Comparison of ENCODE assay signal across 1 cellular context in the genomic region with DNA sequence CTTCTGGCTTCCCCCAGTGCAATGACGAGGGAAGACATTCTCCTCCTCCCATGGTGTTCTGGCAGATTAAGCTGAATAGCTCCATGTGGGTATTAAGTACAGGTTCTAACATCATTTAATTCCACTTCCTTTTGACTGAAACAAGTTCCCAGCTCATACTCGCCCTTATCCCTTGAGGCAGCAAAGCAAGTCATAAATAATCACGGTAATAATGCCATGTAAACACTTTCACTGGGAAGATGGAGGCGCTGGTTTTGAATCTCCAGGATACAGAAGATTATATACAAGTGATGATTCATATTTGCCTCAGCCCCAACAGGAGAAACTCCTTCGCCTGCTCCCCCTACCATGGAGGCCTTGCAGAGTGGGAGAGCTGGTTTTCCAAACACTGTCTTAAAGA.
TF ChIP-seq lines count a peak whose summit lies in the region.

No MANE protein-coding gene starts in this region.

TF ChIP-seq in IMR-90, 13 proteins besides CTCF, POLR2A, EP300 and RAD21:
- no peak for TF ChIP-seq MXI1 (IDR thresholded peaks at IDR 0.05; ENCODE audit: borderline replicate concordance, low read depth, low read length)
- TF ChIP-seq, protein P1, sequence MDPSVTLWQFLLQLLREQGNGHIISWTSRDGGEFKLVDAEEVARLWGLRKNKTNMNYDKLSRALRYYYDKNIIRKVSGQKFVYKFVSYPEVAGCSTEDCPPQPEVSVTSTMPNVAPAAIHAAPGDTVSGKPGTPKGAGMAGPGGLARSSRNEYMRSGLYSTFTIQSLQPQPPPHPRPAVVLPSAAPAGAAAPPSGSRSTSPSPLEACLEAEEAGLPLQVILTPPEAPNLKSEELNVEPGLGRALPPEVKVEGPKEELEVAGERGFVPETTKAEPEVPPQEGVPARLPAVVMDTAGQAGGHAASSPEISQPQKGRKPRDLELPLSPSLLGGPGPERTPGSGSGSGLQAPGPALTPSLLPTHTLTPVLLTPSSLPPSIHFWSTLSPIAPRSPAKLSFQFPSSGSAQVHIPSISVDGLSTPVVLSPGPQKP (IDR thresholded peaks at IDR 0.05; ENCODE audit: borderline replicate concordance, low read depth, low read length) = no peak
- no peak for TF ChIP-seq BHLHE40 (IDR thresholded peaks at IDR 0.05; ENCODE audit: low read depth, low read length)
- no peak for TF ChIP-seq NFE2L2 (IDR thresholded peaks at IDR 0.05; ENCODE audit: low read depth, low read length)
- TF ChIP-seq CEBPB (IDR thresholded peaks at IDR 0.05; ENCODE audit: low read depth, low read length) = no peak
- no peak for TF ChIP-seq MAFK (IDR thresholded peaks at IDR 0.05; ENCODE audit: low read depth, low read length)
- TF ChIP-seq SMC3 (IDR thresholded peaks at IDR 0.05; ENCODE audit: low read depth, low read length) = no peak
- TF ChIP-seq RFX5 (IDR thresholded peaks at IDR 0.05; ENCODE audit: low read depth, low read length) = no peak
- no peak for TF ChIP-seq FOS (IDR thresholded peaks at IDR 0.05; ENCODE audit: low read depth, low read length)
- no peak for TF ChIP-seq MAZ (IDR thresholded peaks at IDR 0.05; ENCODE audit: borderline replicate concordance, low read depth, low read length)
- no peak for TF ChIP-seq RCOR1 (IDR thresholded peaks at IDR 0.05; ENCODE audit: insufficient replicate concordance, low read length)
- TF ChIP-seq, protein P2, sequence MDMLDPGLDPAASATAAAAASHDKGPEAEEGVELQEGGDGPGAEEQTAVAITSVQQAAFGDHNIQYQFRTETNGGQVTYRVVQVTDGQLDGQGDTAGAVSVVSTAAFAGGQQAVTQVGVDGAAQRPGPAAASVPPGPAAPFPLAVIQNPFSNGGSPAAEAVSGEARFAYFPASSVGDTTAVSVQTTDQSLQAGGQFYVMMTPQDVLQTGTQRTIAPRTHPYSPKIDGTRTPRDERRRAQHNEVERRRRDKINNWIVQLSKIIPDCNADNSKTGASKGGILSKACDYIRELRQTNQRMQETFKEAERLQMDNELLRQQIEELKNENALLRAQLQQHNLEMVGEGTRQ (IDR thresholded peaks at IDR 0.05; ENCODE audit: low read depth, low read length) = no peak
- no peak for TF ChIP-seq CHD1 (IDR thresholded peaks at IDR 0.05; ENCODE audit: low read depth, low read length)
TF ChIP-seq in IMR-90: peak in this region for 0.
